20 cellular contexts compared by ENCODE assay signal in the genomic region with DNA sequence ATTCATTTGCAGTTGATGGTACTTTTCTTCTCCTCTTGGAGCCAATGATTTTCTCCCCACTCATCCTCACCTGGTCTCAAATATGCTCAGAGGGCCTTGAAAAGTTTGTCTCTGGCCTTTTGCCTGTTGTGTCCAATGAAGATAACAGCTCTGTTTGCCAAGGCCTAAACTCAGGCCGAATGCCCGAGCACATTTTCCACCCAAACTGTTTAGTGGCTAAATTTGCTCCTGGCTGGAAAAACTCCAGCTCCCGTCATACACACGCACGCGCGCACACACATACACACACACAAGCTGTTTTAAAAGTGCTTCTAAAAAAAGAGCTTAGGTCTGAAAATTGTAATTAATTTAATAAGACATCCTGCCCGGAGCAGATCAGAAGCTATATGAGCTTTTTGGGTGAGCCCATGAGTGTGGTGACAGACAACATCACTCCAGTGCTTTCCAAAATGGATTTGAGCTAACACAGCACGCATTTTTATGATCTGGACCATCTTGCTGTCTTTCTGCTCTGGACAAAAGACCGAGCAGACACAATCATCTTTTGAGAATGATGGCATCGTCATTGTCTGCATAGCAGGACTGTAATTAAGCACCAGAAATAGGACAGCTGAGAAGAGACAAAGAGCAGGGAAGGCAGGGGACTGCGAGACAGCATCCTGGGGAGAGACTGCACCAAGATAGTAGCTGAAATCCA. TPM values are rescaled to one million over a fixed set of nuclear protein-coding genes. Genes with fewer than 3 reads are reported as not detected.
DNase-seq lines count a peak whose midpoint lies in the region; ATAC-seq and TF ChIP-seq lines count a peak whose summit lies in the region.
"Had no signal": no experiment of that assay in that cellular context is flagged by ENCODE, and none has a peak within 500 bp of the region (broad histone marks: within the 10 kb centered on the region; RNA-seq: fewer than 3 reads in every experiment).

No MANE protein-coding gene starts in this region.

- peak overlapping the region; percentile 26; the same call in 1 of the 2 replicates for H3K27ac ChIP-seq in VCaP
- peak overlapping the region; percentile 70 to 93 (median 80) for H3K27ac ChIP-seq in heart left ventricle
- H3K27ac ChIP-seq in neuronal stem cell (replicated peaks; ENCODE audit: low read length) = no peak overlapping the region
- H3K27ac ChIP-seq: A549, Peyer's patch had no signal

- peak; percentile 12 for DNase-seq in BE2C
- DNase-seq in heart left ventricle = peak in 4 of 5 donors; percentile 67 to 78 (median 70)
- no peak for DNase-seq in neuronal stem cell (ENCODE audit: low spot score)
- no peak for DNase-seq in SW480 (ENCODE audit: low spot score)
- DNase-seq in erythroblast (lab: John Stamatoyannopoulos, UW) = no peak
- no peak for DNase-seq in stimulated activated naive CD8-positive, alpha-beta T cell treated with anti-CD3 and anti-CD28 coated beads, Interleukin-15, Interleukin-2, amounts not matched to agents 100 U/mL and 50 U/mL, for 24 hours
- DNase-seq: AML-193; CD4-positive, alpha-beta T cell; DND-41; GF-D8; MG63; NCI-H1105 treated with DMSO at 0.1 percent for 48 hours; NCI-H187 treated with DMSO at 0.1 percent for 48 hours; NCI-H524; Peyer's patch; SIG-M5 had no signal

- H4K91ac ChIP-seq in neuronal stem cell (ENCODE audit: low read depth, low read length, poor library complexity) = no peak overlapping the region

- no peak overlapping the region for H2BK12ac ChIP-seq in neuronal stem cell (ENCODE audit: low read length)

- H3K4me3 ChIP-seq in BE2C (ENCODE audit: low read depth, low read length) (no peak overlapping the region), heart left ventricle (no peak overlapping the region), neuronal stem cell (ENCODE audit: low read length in 2 of 2) (no peak overlapping the region)
- H3K4me3 ChIP-seq: A549, MG63, Peyer's patch had no signal

- no peak overlapping the region for H4K8ac ChIP-seq in neuronal stem cell (ENCODE audit: low read depth, low read length)

- no peak for TF ChIP-seq CTCF in BE2C (IDR thresholded peaks at IDR 0.05; ENCODE audit: low read depth, low read length)
- TF ChIP-seq CTCF in VCaP (conservative IDR thresholded peaks at IDR 0.05) = no peak
- TF ChIP-seq CTCF in heart left ventricle (IDR thresholded peaks at IDR 0.05) = no peak

- 35 to 54% (median 47%) methylated on average over 12 of the region's 12 CpGs for WGBS in heart left ventricle, 4 donors
- no CpG with 5 or more reads among the region's 12 CpGs for WGBS in neuronal stem cell (ENCODE audit: extremely low coverage in 2 of 2, insufficient read length in 2 of 2, insufficient replicate concordance in 1 of 2), 2 donors

- no peak overlapping the region for H2AK5ac ChIP-seq in neuronal stem cell (ENCODE audit: low read depth, low read length)

- H3K4me1 ChIP-seq in BE2C (peaks cover 4% of the 10 kb centered on the region; the same call in 1 of the 2 replicates), heart left ventricle (peaks cover 0 to 43% (median 18%) of the 10 kb centered on the region in 12 donors), neuronal stem cell (ENCODE audit: control insufficient read depth in 2 of 2, insufficient read depth in 1 of 2, low read depth in 1 of 2, low read length in 2 of 2) (peaks cover 5 to 40% of the 10 kb centered on the region in 2 donors)
- H3K4me1 ChIP-seq: A549, Peyer's patch had no signal

- intact Hi-C loops in heart left ventricle (cut with DNase I) = loop anchor here in 8 of 10 donors (5.0 to 10.0 kb wide), 8 partner anchors 46 to 1098 kb away; partner anchors contain the start of genes IRX5 (in 2 of the 8) and IRX3 (in 1 of the 8)

- H3K4me2 ChIP-seq in neuronal stem cell (ENCODE audit: insufficient read depth, low read length, poor library complexity, severe bottlenecking) = no peak overlapping the region
- H3K4me2 ChIP-seq: A549 had no signal

- ATAC-seq in heart left ventricle (peak; percentile 71 to 85 (median 81)), GM19324 (IDR thresholded peaks at IDR 0.05; ENCODE audit: low FRiP score, unreplicated experiment) (no peak)
- no peak for ATAC-seq in stimulated activated naive CD8-positive, alpha-beta T cell treated with anti-CD3 and anti-CD28 coated beads, Interleukin-15, Interleukin-2, amounts not matched to agents 100 U/mL and 50 U/mL, for 24 hours
- ATAC-seq: A549 had no signal

- no peak overlapping the region for H3K14ac ChIP-seq in neuronal stem cell (ENCODE audit: low read length)

- TF ChIP-seq POLR2A in heart left ventricle (IDR thresholded peaks at IDR 0.05) = no peak
- no peak for TF ChIP-seq POLR2A in erythroblast (IDR thresholded peaks at IDR 0.05; ENCODE audit: low read length)

- H3K36me3 ChIP-seq in BE2C = no peaks in the 10 kb centered on the region
- H3K36me3 ChIP-seq in heart left ventricle = no peaks in the 10 kb centered on the region
- H3K36me3 ChIP-seq in neuronal stem cell (replicated peaks in 1 of 2; ENCODE audit: control insufficient read depth in 2 of 2, insufficient read depth in 2 of 2, low read length in 2 of 2) = no peaks in the 10 kb centered on the region
- H3K36me3 ChIP-seq: MG63, Peyer's patch had no signal

- no peak overlapping the region for H2BK5ac ChIP-seq in neuronal stem cell (ENCODE audit: low read length)

- no peak overlapping the region for H2BK15ac ChIP-seq in neuronal stem cell (ENCODE audit: low read length)

- H2BK120ac ChIP-seq in neuronal stem cell (ENCODE audit: low read depth, low read length) = no peak overlapping the region

- H3K9me3 ChIP-seq in BE2C (no peaks in the 10 kb centered on the region), heart left ventricle (no peaks in the 10 kb centered on the region), neuronal stem cell (replicated peaks in 1 of 2; ENCODE audit: control insufficient read depth in 2 of 2, insufficient read depth in 1 of 2, low read depth in 1 of 2, low read length in 2 of 2) (no peaks in the 10 kb centered on the region)
- H3K9me3 ChIP-seq: A549, MG63, Peyer's patch had no signal

- H2AFZ ChIP-seq in neuronal stem cell (ENCODE audit: low read length) = peak overlapping the region; percentile 19

- no peaks in the 10 kb centered on the region for H3K79me1 ChIP-seq in neuronal stem cell (ENCODE audit: low read depth, low read length)

- peaks cover 27% of the 10 kb centered on the region for H3K27me3 ChIP-seq in BE2C
- peaks cover 0 to 35% (median 0%) of the 10 kb centered on the region in 9 donors for H3K27me3 ChIP-seq in heart left ventricle
- H3K27me3 ChIP-seq in neuronal stem cell (ENCODE audit: control insufficient read depth in 3 of 3, insufficient read depth in 3 of 3, low read depth in 1 of 3, low read length in 3 of 3) = no peaks in the 10 kb centered on the region
- H3K27me3 ChIP-seq: Peyer's patch had no signal

- no peak overlapping the region for H3K4ac ChIP-seq in neuronal stem cell (ENCODE audit: low read length)

- H3K9ac ChIP-seq in neuronal stem cell (ENCODE audit: low read depth, low read length, poor library complexity) = no peak overlapping the region

- H3K23ac ChIP-seq in neuronal stem cell (ENCODE audit: low read depth, low read length, poor library complexity) = no peak overlapping the region

- H3K18ac ChIP-seq in neuronal stem cell (ENCODE audit: low read length) = no peak overlapping the region

RNA-seq across cellular contexts. Expression of gene IRX6, which starts 48.9 kb away (rescaled TPM):
- polyA plus RNA-seq in BE2C (2012; ENCODE audit: insufficient read depth, insufficient read length, low read depth) = 19.4 TPM
- 10 to 100 TPM in 6 of 9 donors, 1 to 10 TPM in 2, under 1 TPM in 1; 0.96 to 48.4 (median 12.4) TPM for total RNA-seq in heart left ventricle
- polyA plus RNA-seq in heart left ventricle = 10 to 100 TPM in 1 of 2 donors, 1 to 10 TPM in 1; 3.0 to 20.5 TPM
- polyA plus RNA-seq in neuronal stem cell (2013, experiment 1 of 2) = 0.07 TPM
- 0.06 TPM for polyA plus RNA-seq in neuronal stem cell (2013, experiment 2 of 2)
- total RNA-seq: CD4-positive, alpha-beta T cell; H7 had no signal
- polyA plus RNA-seq: A549 had no signal

Comparison
In these comparisons a context has a peak if more than half of its experiments do, and no peak if none do; other contexts are left out.
1. DNase-seq: peak in BE2C (single experiment) and heart left ventricle (4 of 5); none in neuronal stem cell (single experiment), SW480 (single experiment), erythroblast (0 of 2) and stimulated activated naive CD8-positive, alpha-beta T cell treated with anti-CD3 and anti-CD28 coated beads, Interleukin-15, Interleukin-2, amounts not matched to agents 100 U/mL and 50 U/mL, for 24 hours (single experiment).
2. ATAC-seq: peak in heart left ventricle (4 of 4); none in GM19324 (single experiment) and stimulated activated naive CD8-positive, alpha-beta T cell treated with anti-CD3 and anti-CD28 coated beads, Interleukin-15, Interleukin-2, amounts not matched to agents 100 U/mL and 50 U/mL, for 24 hours (single experiment).